ENCODE assay signal across 1 cellular context in genomic region chr19:12996542-12997094, GRCh38.
TF ChIP-seq lines count a peak whose summit lies in the region.

No MANE protein-coding gene starts in this region.

TF ChIP-seq in HepG2, 621 proteins besides CTCF, POLR2A, EP300 and RAD21 (continued from another document and continues in another):
- TF ChIP-seq MTERF4 (CRISPR knock-in tag; IDR thresholded peaks at IDR 0.05) (no peak; the same call in none of the 2 replicates), HDAC1 (CRISPR knock-in tag; IDR thresholded peaks at IDR 0.05) (0 out of 2 replicates have a peak, but pooled peaks have one; percentile 19), IRX3 (CRISPR knock-in tag; IDR thresholded peaks at IDR 0.05; ENCODE audit: borderline replicate concordance, low read depth) (peak; percentile 27; the same call in 1 of the 2 replicates), IRF9 (CRISPR knock-in tag; IDR thresholded peaks at IDR 0.05; ENCODE audit: borderline replicate concordance) (peak; percentile 57; the same call in 1 of the 2 replicates), ZSCAN25 (CRISPR knock-in tag; IDR thresholded peaks at IDR 0.05) (peak; percentile 92), ZNF687 (CRISPR knock-in tag; IDR thresholded peaks at IDR 0.05) (peak; percentile 95), FOXK2 (IDR thresholded peaks at IDR 0.05) (no peak), ZBTB37 (CRISPR knock-in tag; IDR thresholded peaks at IDR 0.05) (no peak), MEF2D (CRISPR knock-in tag; IDR thresholded peaks at IDR 0.05) (peak; percentile 43; the same call in 1 of the 2 replicates), ZNF337 (CRISPR knock-in tag; IDR thresholded peaks at IDR 0.05; ENCODE audit: borderline replicate concordance, low read depth) (0 out of 2 replicates have a peak, but pooled peaks have one; percentile 41), NFIC (IDR thresholded peaks at IDR 0.05; ENCODE audit: low read length) (no peak), BHLHE40 (IDR thresholded peaks at IDR 0.05; ENCODE audit: low read length) (no peak), ZNF740 (CRISPR knock-in tag; IDR thresholded peaks at IDR 0.05) (peak; percentile 67; the same call in 1 of the 2 replicates), DR1 (CRISPR knock-in tag; IDR thresholded peaks at IDR 0.05) (no peak), HOXA3 (CRISPR knock-in tag; IDR thresholded peaks at IDR 0.05) (no peak; the same call in 1 of the 2 replicates), JDP2 (CRISPR knock-in tag; IDR thresholded peaks at IDR 0.05; ENCODE audit: borderline replicate concordance) (no peak), HOXA5 (CRISPR knock-in tag; IDR thresholded peaks at IDR 0.05) (peak; percentile 32; the same call in 1 of the 2 replicates), RAD51 (IDR thresholded peaks at IDR 0.05; ENCODE audit: borderline replicate concordance) (no peak), ZNF563 (CRISPR knock-in tag; IDR thresholded peaks at IDR 0.05) (no peak), IKZF4 (CRISPR knock-in tag; IDR thresholded peaks at IDR 0.05; ENCODE audit: borderline replicate concordance, low read depth, not compliant biosample characterization) (peak; percentile 64), CHCHD3 (CRISPR knock-in tag; IDR thresholded peaks at IDR 0.05) (no peak), ZNF775 (CRISPR knock-in tag; IDR thresholded peaks at IDR 0.05; ENCODE audit: borderline replicate concordance) (no peak)
- TF ChIP-seq, protein P1, sequence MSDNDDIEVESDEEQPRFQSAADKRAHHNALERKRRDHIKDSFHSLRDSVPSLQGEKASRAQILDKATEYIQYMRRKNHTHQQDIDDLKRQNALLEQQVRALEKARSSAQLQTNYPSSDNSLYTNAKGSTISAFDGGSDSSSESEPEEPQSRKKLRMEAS (IDR thresholded peaks at IDR 0.05) = peak; percentile 80
- TF ChIP-seq, protein P2, sequence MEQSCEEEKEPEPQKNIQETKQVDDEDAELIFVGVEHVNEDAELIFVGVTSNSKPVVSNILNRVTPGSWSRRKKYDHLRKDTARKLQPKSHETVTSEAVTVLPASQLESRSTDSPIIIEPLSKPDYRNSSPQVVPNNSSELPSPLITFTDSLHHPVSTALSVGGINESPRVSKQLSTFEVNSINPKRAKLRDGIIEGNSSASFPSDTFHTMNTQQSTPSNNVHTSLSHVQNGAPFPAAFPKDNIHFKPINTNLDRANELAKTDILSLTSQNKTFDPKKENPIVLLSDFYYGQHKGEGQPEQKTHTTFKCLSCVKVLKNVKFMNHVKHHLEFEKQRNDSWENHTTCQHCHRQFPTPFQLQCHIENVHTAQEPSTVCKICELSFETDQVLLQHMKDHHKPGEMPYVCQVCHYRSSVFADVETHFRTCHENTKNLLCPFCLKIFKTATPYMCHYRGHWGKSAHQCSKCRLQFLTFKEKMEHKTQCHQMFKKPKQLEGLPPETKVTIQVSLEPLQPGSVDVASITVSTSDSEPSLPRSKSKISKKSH (CRISPR knock-in tag; IDR thresholded peaks at IDR 0.05; ENCODE audit: borderline replicate concordance) = peak; percentile 63; the same call in 1 of the 2 replicates
- TF ChIP-seq, protein P3, sequence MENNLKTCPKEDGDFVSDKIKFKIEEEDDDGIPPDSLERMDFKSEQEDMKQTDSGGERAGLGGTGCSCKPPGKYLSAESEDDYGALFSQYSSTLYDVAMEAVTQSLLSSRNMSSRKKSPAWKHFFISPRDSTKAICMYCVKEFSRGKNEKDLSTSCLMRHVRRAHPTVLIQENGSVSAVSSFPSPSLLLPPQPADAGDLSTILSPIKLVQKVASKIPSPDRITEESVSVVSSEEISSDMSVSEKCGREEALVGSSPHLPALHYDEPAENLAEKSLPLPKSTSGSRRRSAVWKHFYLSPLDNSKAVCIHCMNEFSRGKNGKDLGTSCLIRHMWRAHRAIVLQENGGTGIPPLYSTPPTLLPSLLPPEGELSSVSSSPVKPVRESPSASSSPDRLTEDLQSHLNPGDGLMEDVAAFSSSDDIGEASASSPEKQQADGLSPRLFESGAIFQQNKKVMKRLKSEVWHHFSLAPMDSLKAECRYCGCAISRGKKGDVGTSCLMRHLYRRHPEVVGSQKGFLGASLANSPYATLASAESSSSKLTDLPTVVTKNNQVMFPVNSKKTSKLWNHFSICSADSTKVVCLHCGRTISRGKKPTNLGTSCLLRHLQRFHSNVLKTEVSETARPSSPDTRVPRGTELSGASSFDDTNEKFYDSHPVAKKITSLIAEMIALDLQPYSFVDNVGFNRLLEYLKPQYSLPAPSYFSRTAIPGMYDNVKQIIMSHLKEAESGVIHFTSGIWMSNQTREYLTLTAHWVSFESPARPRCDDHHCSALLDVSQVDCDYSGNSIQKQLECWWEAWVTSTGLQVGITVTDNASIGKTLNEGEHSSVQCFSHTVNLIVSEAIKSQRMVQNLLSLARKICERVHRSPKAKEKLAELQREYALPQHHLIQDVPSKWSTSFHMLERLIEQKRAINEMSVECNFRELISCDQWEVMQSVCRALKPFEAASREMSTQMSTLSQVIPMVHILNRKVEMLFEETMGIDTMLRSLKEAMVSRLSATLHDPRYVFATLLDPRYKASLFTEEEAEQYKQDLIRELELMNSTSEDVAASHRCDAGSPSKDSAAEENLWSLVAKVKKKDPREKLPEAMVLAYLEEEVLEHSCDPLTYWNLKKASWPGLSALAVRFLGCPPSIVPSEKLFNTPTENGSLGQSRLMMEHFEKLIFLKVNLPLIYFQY (CRISPR knock-in tag; IDR thresholded peaks at IDR 0.05; ENCODE audit: borderline replicate concordance) = no peak
- TF ChIP-seq, protein P4, sequence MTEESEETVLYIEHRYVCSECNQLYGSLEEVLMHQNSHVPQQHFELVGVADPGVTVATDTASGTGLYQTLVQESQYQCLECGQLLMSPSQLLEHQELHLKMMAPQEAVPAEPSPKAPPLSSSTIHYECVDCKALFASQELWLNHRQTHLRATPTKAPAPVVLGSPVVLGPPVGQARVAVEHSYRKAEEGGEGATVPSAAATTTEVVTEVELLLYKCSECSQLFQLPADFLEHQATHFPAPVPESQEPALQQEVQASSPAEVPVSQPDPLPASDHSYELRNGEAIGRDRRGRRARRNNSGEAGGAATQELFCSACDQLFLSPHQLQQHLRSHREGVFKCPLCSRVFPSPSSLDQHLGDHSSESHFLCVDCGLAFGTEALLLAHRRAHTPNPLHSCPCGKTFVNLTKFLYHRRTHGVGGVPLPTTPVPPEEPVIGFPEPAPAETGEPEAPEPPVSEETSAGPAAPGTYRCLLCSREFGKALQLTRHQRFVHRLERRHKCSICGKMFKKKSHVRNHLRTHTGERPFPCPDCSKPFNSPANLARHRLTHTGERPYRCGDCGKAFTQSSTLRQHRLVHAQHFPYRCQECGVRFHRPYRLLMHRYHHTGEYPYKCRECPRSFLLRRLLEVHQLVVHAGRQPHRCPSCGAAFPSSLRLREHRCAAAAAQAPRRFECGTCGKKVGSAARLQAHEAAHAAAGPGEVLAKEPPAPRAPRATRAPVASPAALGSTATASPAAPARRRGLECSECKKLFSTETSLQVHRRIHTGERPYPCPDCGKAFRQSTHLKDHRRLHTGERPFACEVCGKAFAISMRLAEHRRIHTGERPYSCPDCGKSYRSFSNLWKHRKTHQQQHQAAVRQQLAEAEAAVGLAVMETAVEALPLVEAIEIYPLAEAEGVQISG (CRISPR knock-in tag; IDR thresholded peaks at IDR 0.05) = peak; percentile 27; the same call in 1 of the 2 replicates
- TF ChIP-seq, protein P5, sequence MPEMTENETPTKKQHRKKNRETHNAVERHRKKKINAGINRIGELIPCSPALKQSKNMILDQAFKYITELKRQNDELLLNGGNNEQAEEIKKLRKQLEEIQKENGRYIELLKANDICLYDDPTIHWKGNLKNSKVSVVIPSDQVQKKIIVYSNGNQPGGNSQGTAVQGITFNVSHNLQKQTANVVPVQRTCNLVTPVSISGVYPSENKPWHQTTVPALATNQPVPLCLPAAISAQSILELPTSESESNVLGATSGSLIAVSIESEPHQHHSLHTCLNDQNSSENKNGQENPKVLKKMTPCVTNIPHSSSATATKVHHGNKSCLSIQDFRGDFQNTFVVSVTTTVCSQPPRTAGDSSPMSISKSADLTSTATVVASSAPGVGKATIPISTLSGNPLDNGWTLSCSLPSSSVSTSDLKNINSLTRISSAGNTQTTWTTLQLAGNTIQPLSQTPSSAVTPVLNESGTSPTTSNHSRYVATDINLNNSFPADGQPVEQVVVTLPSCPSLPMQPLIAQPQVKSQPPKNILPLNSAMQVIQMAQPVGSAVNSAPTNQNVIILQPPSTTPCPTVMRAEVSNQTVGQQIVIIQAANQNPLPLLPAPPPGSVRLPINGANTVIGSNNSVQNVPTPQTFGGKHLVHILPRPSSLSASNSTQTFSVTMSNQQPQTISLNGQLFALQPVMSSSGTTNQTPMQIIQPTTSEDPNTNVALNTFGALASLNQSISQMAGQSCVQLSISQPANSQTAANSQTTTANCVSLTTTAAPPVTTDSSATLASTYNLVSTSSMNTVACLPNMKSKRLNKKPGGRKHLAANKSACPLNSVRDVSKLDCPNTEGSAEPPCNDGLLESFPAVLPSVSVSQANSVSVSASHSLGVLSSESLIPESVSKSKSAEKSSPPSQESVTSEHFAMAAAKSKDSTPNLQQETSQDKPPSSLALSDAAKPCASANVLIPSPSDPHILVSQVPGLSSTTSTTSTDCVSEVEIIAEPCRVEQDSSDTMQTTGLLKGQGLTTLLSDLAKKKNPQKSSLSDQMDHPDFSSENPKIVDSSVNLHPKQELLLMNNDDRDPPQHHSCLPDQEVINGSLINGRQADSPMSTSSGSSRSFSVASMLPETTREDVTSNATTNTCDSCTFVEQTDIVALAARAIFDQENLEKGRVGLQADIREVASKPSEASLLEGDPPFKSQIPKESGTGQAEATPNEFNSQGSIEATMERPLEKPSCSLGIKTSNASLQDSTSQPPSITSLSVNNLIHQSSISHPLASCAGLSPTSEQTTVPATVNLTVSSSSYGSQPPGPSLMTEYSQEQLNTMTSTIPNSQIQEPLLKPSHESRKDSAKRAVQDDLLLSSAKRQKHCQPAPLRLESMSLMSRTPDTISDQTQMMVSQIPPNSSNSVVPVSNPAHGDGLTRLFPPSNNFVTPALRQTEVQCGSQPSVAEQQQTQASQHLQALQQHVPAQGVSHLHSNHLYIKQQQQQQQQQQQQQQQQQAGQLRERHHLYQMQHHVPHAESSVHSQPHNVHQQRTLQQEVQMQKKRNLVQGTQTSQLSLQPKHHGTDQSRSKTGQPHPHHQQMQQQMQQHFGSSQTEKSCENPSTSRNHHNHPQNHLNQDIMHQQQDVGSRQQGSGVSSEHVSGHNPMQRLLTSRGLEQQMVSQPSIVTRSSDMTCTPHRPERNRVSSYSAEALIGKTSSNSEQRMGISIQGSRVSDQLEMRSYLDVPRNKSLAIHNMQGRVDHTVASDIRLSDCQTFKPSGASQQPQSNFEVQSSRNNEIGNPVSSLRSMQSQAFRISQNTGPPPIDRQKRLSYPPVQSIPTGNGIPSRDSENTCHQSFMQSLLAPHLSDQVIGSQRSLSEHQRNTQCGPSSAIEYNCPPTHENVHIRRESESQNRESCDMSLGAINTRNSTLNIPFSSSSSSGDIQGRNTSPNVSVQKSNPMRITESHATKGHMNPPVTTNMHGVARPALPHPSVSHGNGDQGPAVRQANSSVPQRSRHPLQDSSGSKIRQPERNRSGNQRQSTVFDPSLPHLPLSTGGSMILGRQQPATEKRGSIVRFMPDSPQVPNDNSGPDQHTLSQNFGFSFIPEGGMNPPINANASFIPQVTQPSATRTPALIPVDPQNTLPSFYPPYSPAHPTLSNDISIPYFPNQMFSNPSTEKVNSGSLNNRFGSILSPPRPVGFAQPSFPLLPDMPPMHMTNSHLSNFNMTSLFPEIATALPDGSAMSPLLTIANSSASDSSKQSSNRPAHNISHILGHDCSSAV (CRISPR knock-in tag; IDR thresholded peaks at IDR 0.05; ENCODE audit: borderline replicate concordance) = no peak
